Comparison of ENCODE assay signal across 1 cellular context in genomic region chr20:49901588-49901987, GRCh38.
TF ChIP-seq lines count a peak whose summit lies in the region.

No MANE protein-coding gene starts in this region.

TF ChIP-seq in SK-N-SH, 30 proteins besides CTCF, POLR2A, EP300 and RAD21 (continued from another document):
- TF ChIP-seq CHD2 (IDR thresholded peaks at IDR 0.05; ENCODE audit: low read length, partially characterized antibody) (no peak), EZH2phosphoT487 (IDR thresholded peaks at IDR 0.05; ENCODE audit: borderline replicate concordance, low read depth) (no peak)
